ENCODE assay signal across 11 cellular contexts in the genomic region with DNA sequence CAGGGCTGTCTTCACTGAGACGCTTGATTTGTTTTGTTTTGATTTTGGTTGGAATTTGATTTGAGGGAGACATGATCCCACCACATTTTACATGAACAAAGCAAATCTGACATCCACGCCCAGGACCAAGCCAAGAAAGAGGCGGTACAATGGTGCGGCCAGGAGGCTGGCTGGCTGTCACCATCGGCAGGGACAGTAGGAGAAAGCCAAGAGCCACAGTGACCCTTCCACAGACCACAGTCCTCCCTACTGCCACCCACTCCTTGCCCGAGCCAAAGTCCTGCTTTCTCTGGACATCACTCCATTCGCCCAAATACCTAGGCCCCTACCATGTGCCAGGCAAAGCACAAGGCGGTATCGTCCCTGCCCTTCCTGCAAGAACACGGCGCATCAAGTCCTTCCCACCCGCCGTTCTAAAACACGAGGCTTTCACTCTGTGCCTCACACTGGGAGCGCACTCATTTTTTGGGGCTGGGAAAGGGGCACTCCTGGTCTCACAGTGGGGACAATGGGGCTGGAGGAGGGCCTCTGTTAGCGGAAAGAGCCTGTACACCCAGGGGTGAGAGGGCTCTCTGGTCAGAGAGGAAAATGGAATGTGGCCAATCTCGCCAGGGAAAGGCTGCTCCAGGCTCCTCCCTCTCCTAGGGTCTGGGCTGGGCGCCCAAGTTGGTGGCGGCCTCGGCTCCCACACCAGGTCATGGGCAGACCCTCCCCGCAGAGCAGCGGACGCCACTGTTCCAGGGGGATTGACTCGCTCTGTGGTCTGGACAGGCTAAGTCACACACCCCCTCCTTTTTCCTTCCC. TPM values are rescaled to one million over a fixed set of nuclear protein-coding genes. Genes with fewer than 3 reads are reported as not detected.
DNase-seq lines count a peak whose midpoint lies in the region; ATAC-seq lines count a peak whose summit lies in the region.
"Had no signal": no experiment of that assay in that cellular context is flagged by ENCODE, and none has a peak within 500 bp of the region (broad histone marks: within the 10 kb centered on the region; RNA-seq: fewer than 3 reads in every experiment).

No MANE protein-coding gene starts in this region.

- H3K27me3 ChIP-seq in ectodermal cell (ENCODE audit: control insufficient read depth, insufficient read depth, low read length, poor library complexity, severe bottlenecking) = no peaks in the 10 kb centered on the region

- peaks cover 32 to 42% (median 38%) of the 10 kb centered on the region in 3 donors for H3K4me1 Mint-ChIP-seq in IgD-negative memory B cell
- peaks cover 87% of the 10 kb centered on the region for H3K4me1 Mint-ChIP-seq in stimulated activated effector memory CD8-positive, alpha-beta T cell treated with anti-CD3 and anti-CD28 coated beads, Interleukin-12 subunit alpha, Interleukin-12 subunit beta, amount 100 ng/mL, for 72 hours

- H3K27ac ChIP-seq in ectodermal cell (ENCODE audit: insufficient read depth, low read depth, low read length, poor library complexity, severe bottlenecking) = peak overlapping the region; percentile 99

- DNase-seq in medulla oblongata (ENCODE audit: extremely low spot score) = peak; percentile 48
- DNase-seq in stimulated activated effector memory CD8-positive, alpha-beta T cell treated with anti-CD3 and anti-CD28 coated beads, Interleukin-12 subunit alpha, Interleukin-12 subunit beta, amount 100 ng/mL, for 72 hours (ENCODE audit: low spot score in 2 of 2) = no peak
- no peak for DNase-seq in COLO829 (ENCODE audit: low spot score)
- DNase-seq in NCI-H748 treated with DMSO at 0.1 percent for 48 hours (lab: John Stamatoyannopoulos, UW) = no peak
- DNase-seq: activated T-cell treated with anti-CD3 and anti-CD28 coated beads, Interleukin-2, amount 50 U/mL, for 24 hours; NCI-H146; stimulated activated CD4-positive, alpha-beta T cell treated with anti-CD3 and anti-CD28 coated beads, Interleukin-2, amount 100 ng/mL, for 48 hours; T1000 had no signal

- no peak for ATAC-seq in stimulated activated effector memory CD8-positive, alpha-beta T cell treated with anti-CD3 and anti-CD28 coated beads, Interleukin-12 subunit alpha, Interleukin-12 subunit beta, amount 100 ng/mL, for 72 hours
- no peak for ATAC-seq in HG03457 (IDR thresholded peaks at IDR 0.05; ENCODE audit: unreplicated experiment)

- H3K4me3 Mint-ChIP-seq in IgD-negative memory B cell = peak overlapping the region in 2 of 4 donors; percentile 44 to 58
- peak overlapping the region; percentile 31 for H3K4me3 Mint-ChIP-seq in stimulated activated effector memory CD8-positive, alpha-beta T cell treated with anti-CD3 and anti-CD28 coated beads, Interleukin-12 subunit alpha, Interleukin-12 subunit beta, amount 100 ng/mL, for 72 hours
- H3K4me3 Mint-ChIP-seq: activated T-cell treated with anti-CD3 and anti-CD28 coated beads, Interleukin-2, amount 50 U/mL, for 24 hours had no signal

- H3K9me3 ChIP-seq in ectodermal cell (ENCODE audit: control insufficient read depth, low read length) = no peaks in the 10 kb centered on the region

- H3K36me3 Mint-ChIP-seq in IgD-negative memory B cell = no peaks in the 10 kb centered on the region
- H3K36me3 Mint-ChIP-seq in stimulated activated effector memory CD8-positive, alpha-beta T cell treated with anti-CD3 and anti-CD28 coated beads, Interleukin-12 subunit alpha, Interleukin-12 subunit beta, amount 100 ng/mL, for 72 hours = peaks cover 28% of the 10 kb centered on the region

- no peaks in the 10 kb centered on the region for H3K27me3 Mint-ChIP-seq in IgD-negative memory B cell
- H3K27me3 Mint-ChIP-seq: activated T-cell treated with anti-CD3 and anti-CD28 coated beads, Interleukin-2, amount 50 U/mL, for 24 hours had no signal

- H3K4me3 ChIP-seq in ectodermal cell (ENCODE audit: insufficient read depth, low read depth, low read length) = no peak overlapping the region

- peaks cover 55% of the 10 kb centered on the region for H3K4me1 ChIP-seq in ectodermal cell (ENCODE audit: control insufficient read depth, insufficient read depth, low read length)

- 79 to 82% methylated on average over 24 of the region's 24 CpGs for WGBS in ectodermal cell, 2 experiments

- peak overlapping the region; percentile 87 to 94 (median 90) for H3K27ac Mint-ChIP-seq in IgD-negative memory B cell
- H3K27ac Mint-ChIP-seq in stimulated activated effector memory CD8-positive, alpha-beta T cell treated with anti-CD3 and anti-CD28 coated beads, Interleukin-12 subunit alpha, Interleukin-12 subunit beta, amount 100 ng/mL, for 72 hours = peak overlapping the region; percentile 50

- no peaks in the 10 kb centered on the region for H3K36me3 ChIP-seq in ectodermal cell (ENCODE audit: control insufficient read depth, insufficient read depth, low read length)

- no peaks in the 10 kb centered on the region for H3K9me3 Mint-ChIP-seq in IgD-negative memory B cell
- H3K9me3 Mint-ChIP-seq in stimulated activated effector memory CD8-positive, alpha-beta T cell treated with anti-CD3 and anti-CD28 coated beads, Interleukin-12 subunit alpha, Interleukin-12 subunit beta, amount 100 ng/mL, for 72 hours = no peaks in the 10 kb centered on the region
- H3K9me3 Mint-ChIP-seq: activated T-cell treated with anti-CD3 and anti-CD28 coated beads, Interleukin-2, amount 50 U/mL, for 24 hours had no signal

RNA-seq across cellular contexts. Expression of gene SSBP3, which starts 26.5 kb away (rescaled TPM):
- 6.6 TPM for polyA plus RNA-seq in IgD-negative memory B cell
- 165 TPM for polyA plus RNA-seq in ectodermal cell (2013, experiment 1 of 4)
- 166 TPM for polyA plus RNA-seq in ectodermal cell (2013, experiment 2 of 4)
- polyA plus RNA-seq in ectodermal cell (2013, experiment 3 of 4) = 129 TPM
- 145 TPM for polyA plus RNA-seq in ectodermal cell (2013, experiment 4 of 4)
